1 cellular context compared by ENCODE assay signal in the genomic region with DNA sequence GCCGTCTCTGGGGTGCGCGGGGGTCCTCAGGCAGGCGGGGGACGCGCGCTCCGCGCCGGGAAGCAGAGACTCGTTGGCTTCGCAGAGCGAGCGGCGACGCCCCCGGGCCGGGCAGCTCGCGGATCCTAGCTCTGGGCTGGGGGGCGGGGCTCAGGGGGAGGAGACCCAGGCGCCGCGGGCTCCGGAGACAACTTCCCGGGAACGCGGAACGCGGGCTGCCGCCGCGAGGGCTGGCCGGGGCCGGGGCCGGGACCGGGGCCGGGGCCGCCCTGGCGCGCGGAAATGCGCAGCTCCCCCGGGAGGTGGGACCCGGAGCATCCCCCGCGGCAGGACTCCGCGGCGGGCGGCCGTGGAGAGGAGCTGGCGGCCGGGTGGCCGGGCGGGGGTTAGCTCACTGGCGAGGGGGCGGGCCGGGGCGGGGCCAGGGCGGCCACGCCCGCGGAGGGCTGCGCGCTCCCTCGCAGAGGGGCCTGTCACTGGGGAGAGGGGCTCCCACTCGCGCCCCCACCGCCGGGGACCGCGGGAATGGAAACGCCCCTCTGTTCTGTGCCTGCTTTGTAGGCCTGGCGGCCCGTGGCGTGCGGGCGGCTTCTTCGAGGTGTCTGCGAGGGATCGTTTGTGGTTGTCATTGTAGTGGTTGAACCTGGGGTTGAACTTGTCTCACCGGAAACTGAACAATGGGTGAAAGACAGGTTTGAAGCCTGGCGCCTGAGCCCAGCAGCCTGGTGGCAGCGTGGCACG.
TF ChIP-seq lines count a peak whose summit lies in the region.

A gene (minus strand): TSS at position 98 of the 741 bp plus-strand sequence.

TF ChIP-seq in GM23338, 12 proteins besides CTCF, POLR2A, EP300 and RAD21 (continued from another document):
- TF ChIP-seq, protein P1, sequence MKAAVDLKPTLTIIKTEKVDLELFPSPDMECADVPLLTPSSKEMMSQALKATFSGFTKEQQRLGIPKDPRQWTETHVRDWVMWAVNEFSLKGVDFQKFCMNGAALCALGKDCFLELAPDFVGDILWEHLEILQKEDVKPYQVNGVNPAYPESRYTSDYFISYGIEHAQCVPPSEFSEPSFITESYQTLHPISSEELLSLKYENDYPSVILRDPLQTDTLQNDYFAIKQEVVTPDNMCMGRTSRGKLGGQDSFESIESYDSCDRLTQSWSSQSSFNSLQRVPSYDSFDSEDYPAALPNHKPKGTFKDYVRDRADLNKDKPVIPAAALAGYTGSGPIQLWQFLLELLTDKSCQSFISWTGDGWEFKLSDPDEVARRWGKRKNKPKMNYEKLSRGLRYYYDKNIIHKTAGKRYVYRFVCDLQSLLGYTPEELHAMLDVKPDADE (IDR thresholded peaks at IDR 0.05), result no peak
- TF ChIP-seq NANOG (IDR thresholded peaks at IDR 0.05; ENCODE audit: borderline replicate concordance) (no peak), JUNB (IDR thresholded peaks at IDR 0.05; ENCODE audit: unreplicated experiment) (no peak), CREB1 (CRISPR knock-in tag; IDR thresholded peaks at IDR 0.05; ENCODE audit: low read depth) (no peak), POLR2AphosphoS5 (IDR thresholded peaks at IDR 0.05; ENCODE audit: low read depth) (peak; percentile 15; the same call in 1 of the 2 replicates), EZH2 (IDR thresholded peaks at IDR 0.05; ENCODE audit: low read depth, unreplicated experiment) (no peak)
TF ChIP-seq in GM23338: peak in this region for 1.
